Comparison of ENCODE assay signal across 23 cellular contexts in the genomic region with DNA sequence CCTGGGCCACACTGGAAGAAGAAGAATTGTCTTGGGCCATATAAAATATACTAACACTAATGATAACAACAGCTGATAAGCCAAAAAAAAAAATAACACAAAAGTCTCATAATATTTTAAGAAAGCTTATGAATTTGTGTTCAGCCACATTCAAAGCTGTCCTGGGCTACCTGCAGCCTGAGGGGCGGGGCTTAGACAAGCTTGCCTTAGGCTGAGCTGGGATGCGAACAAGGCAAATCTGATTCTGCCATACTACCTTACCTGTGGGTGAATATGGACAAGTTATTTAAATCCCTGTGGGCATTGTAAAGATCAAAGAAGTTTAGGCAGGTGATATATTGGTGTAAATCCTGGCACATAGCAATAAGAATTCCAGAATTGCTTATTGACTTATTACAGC.
"Had no signal": no experiment of that assay in that cellular context is flagged by ENCODE, and none has a peak within 500 bp of the region (broad histone marks: within the 10 kb centered on the region; RNA-seq: fewer than 3 reads in every experiment).

No MANE protein-coding gene starts in this region.

- H3K27me3 ChIP-seq: esophagus squamous epithelium, heart right ventricle, neutrophil, pancreas, right lobe of liver, tibial nerve, upper lobe of left lung had no signal

- H3K27ac ChIP-seq: coronary artery, esophagus squamous epithelium, heart right ventricle, lower lobe of right lung, neutrophil, pancreas, right lobe of liver, thoracic aorta, tibial nerve, upper lobe of left lung had no signal

- H3K4me3 ChIP-seq: coronary artery, esophagus squamous epithelium, heart right ventricle, lower lobe of right lung, pancreas, right lobe of liver, thoracic aorta, tibial nerve, upper lobe of left lung had no signal

- DNase-seq: dermis blood vessel endothelial cell; effector memory CD4-positive, alpha-beta T cell; erythroblast; esophagus squamous epithelium; foreskin melanocyte; glutamatergic neuron; heart right ventricle; hippocampal formation; left ventricle myocardium superior; lower lobe of right lung; natural killer cell; pancreas; retina; right lobe of liver; small intestine; stimulated activated CD4-positive, alpha-beta T cell treated with anti-CD3 and anti-CD28 coated beads, Interleukin-15, amount 100 ng/mL, for 24 hours; stimulated activated CD4-positive, alpha-beta T cell treated with anti-CD3 and anti-CD28 coated beads, Interleukin-2, amount 100 ng/mL, for 48 hours; stimulated activated naive B cell treated with anti-CD40 and anti-IgM and Interleukin-4, amounts not matched to agents 10 μg/mL and 1 μg/mL and 100 μg/mL, for 72 hours; upper lobe of left lung had no signal

- H3K4me1 ChIP-seq: esophagus squamous epithelium, heart right ventricle, lower lobe of right lung, pancreas, right lobe of liver, tibial nerve, upper lobe of left lung had no signal

- H3K9me3 ChIP-seq: esophagus squamous epithelium, heart right ventricle, lower lobe of right lung, neutrophil, pancreas, right lobe of liver, thoracic aorta, tibial nerve, upper lobe of left lung had no signal

- ATAC-seq: heart right ventricle; left ventricle myocardium superior; lower lobe of right lung; natural killer cell; pancreas; right lobe of liver; stimulated activated naive B cell treated with anti-CD40 and anti-IgM and Interleukin-4, amounts not matched to agents 10 μg/mL and 1 μg/mL and 100 μg/mL, for 72 hours had no signal
